Comparison of ENCODE assay signal across 34 cellular contexts in the genomic region with DNA sequence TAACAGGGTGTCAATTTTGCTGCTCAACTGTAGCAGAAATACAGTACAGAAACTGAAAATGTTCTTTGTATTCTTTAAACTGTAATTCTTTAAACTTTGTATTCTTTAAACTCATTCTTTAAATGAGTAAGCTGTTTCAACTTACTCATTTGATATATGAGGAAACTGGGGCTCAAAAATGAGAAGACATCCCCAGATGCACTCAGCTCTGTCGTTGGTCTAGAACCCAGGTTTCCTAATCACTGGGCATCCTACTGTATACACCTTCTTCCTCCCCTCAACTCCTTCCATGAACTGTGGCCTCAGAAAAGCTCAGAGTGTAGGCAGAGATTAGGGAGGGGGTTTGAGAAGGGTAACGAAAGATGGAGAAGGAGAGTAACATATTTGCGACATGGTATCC.
"Had no signal": no experiment of that assay in that cellular context is flagged by ENCODE, and none has a peak within 500 bp of the region (broad histone marks: within the 10 kb centered on the region; RNA-seq: fewer than 3 reads in every experiment).

No MANE protein-coding gene starts in this region.

- DNase-seq: Karpas-422, Kasumi-1, KG1, MG63, MM.1S, MV-4-11, NCI-H1048, NCI-H1092, NCI-H1092 treated with DMSO at 0.1 percent for 48 hours, NCI-H1105, NCI-H1105 treated with DMSO at 0.1 percent for 48 hours, NCI-H1417, NCI-H1417 treated with DMSO at 0.1 percent for 48 hours, NCI-H1436, NCI-H1436 treated with DMSO at 0.1 percent for 48 hours, NCI-H146, NCI-H1694, NCI-H1694 treated with DMSO at 0.1 percent for 48 hours, NCI-H187, NCI-H187 treated with DMSO at 0.1 percent for 48 hours, NCI-H1930, NCI-H2029, NCI-H2029 treated with DMSO at 0.1 percent for 48 hours, NCI-H2081, NCI-H2081 treated with DMSO at 0.1 percent for 48 hours, NCI-H2107, NCI-H2171, NCI-H2171 treated with DMSO at 0.1 percent for 48 hours, NCI-H2227 treated with DMSO at 0.1 percent for 48 hours, NCI-H226, NCI-H345, NCI-H446, NCI-H446 treated with DMSO at 0.1 percent for 48 hours, NCI-H510A had no signal
